Comparison of ENCODE assay signal across 14 cellular contexts in genomic region chr7:27245124-27245797, GRCh38. TPM values are rescaled to one million over a fixed set of nuclear protein-coding genes. Genes with fewer than 3 reads are reported as not detected.
DNase-seq lines count a peak whose midpoint lies in the region; ATAC-seq, FAIRE-seq and TF ChIP-seq lines count a peak whose summit lies in the region.
"Had no signal": no experiment of that assay in that cellular context is flagged by ENCODE, and none has a peak within 500 bp of the region (broad histone marks: within the 10 kb centered on the region; RNA-seq: fewer than 3 reads in every experiment).

No MANE protein-coding gene starts in this region.

- H3K4me1 ChIP-seq in A549 (no peaks in the 10 kb centered on the region), HUES64 (ENCODE audit: insufficient read depth, low read length) (peaks cover 34% of the 10 kb centered on the region), gastroesophageal sphincter (peaks cover 0 to 47% (median 30%) of the 10 kb centered on the region in 3 donors), neural progenitor cell (peaks cover 41% of the 10 kb centered on the region), mesenchymal stem cell (ENCODE audit: control insufficient read depth, insufficient read depth, low read depth, low read length) (peaks cover 21% of the 10 kb centered on the region), thyroid gland (peaks cover 14 to 27% of the 10 kb centered on the region in 2 donors)

- TF ChIP-seq CTCF in A549 (IDR thresholded peaks at IDR 0.05) = no peak
- no peak for TF ChIP-seq CTCF in gastroesophageal sphincter (IDR thresholded peaks at IDR 0.05)
- no peak for TF ChIP-seq CTCF in neural progenitor cell (IDR thresholded peaks at IDR 0.05)
- TF ChIP-seq CTCF in thyroid gland (IDR thresholded peaks at IDR 0.05) = no peak
- no peak for TF ChIP-seq CTCF in omental fat pad (IDR thresholded peaks at IDR 0.05)

- H3K4me3 Mint-ChIP-seq in neural progenitor cell = no peak overlapping the region
- H3K4me3 Mint-ChIP-seq: activated naive CD8-positive, alpha-beta T cell treated with anti-CD3 and anti-CD28 coated beads, Interleukin-2, amount 10 ng/mL, durations not matched to agents 7 days and 5 days; natural killer cell had no signal

- 87% methylated on average over 34 of the region's 37 CpGs for WGBS in A549 (ENCODE audit: missing lambda C conversion rate)
- 4% methylated on average over 33 of the region's 37 CpGs for WGBS in HUES64
- 0% methylated on average over 1 of the region's 37 CpGs; no CpG with 5 or more reads in 1 of the 2 donors for WGBS in gastroesophageal sphincter (ENCODE audit: low coverage in 1 of 2), 2 donors
- WGBS in mesenchymal stem cell = 25% methylated on average over 31 of the region's 37 CpGs
- WGBS in thyroid gland, 2 donors = 10 to 16% methylated on average over 21 to 33 of the region's 37 CpGs

- H4K20me1 ChIP-seq in neural progenitor cell (ENCODE audit: low read depth) = peaks cover 96% of the 10 kb centered on the region

- H2BK12ac ChIP-seq in mesenchymal stem cell (ENCODE audit: low read length in 2 of 2) = no peak overlapping the region

- no peak overlapping the region for H3K23ac ChIP-seq in mesenchymal stem cell (ENCODE audit: low read length in 2 of 2)

- no peak overlapping the region for H3K18ac ChIP-seq in mesenchymal stem cell (ENCODE audit: low read depth in 1 of 2, low read length in 2 of 2)

- no peak overlapping the region for H3K4ac ChIP-seq in mesenchymal stem cell (ENCODE audit: low read depth in 1 of 2, low read length in 2 of 2)

- TF ChIP-seq POLR2A in A549 (IDR thresholded peaks at IDR 0.05; ENCODE audit: low read length) (no peak), gastroesophageal sphincter (IDR thresholded peaks at IDR 0.05) (no peak), thyroid gland (IDR thresholded peaks at IDR 0.05) (no peak)

- H4K8ac ChIP-seq in mesenchymal stem cell (ENCODE audit: low read length) = no peak overlapping the region

- no peak overlapping the region for H3K27ac Mint-ChIP-seq in neural progenitor cell
- H3K27ac Mint-ChIP-seq: natural killer cell had no signal

- no peak overlapping the region for H2BK15ac ChIP-seq in mesenchymal stem cell (ENCODE audit: low read depth, poor library complexity, severe bottlenecking)

- H3K9me3 Mint-ChIP-seq in neural progenitor cell = peaks cover 8% of the 10 kb centered on the region
- H3K9me3 Mint-ChIP-seq: natural killer cell had no signal

- no peak overlapping the region for H2AFZ ChIP-seq in neural progenitor cell (replicated peaks)
- no peak overlapping the region for H2AFZ ChIP-seq in mesenchymal stem cell (ENCODE audit: low read depth, low read length)

- TF ChIP-seq RAD21 in A549 (conservative IDR thresholded peaks at IDR 0.05 in 1 of 2, IDR thresholded peaks at IDR 0.05 in 1 of 2) = no peak

- DNase-seq in A549 (ENCODE audit: low read depth in 1 of 2, low spot score in 1 of 2) (no peak), neural progenitor cell (ENCODE audit: low spot score) (peak; percentile 49), mesenchymal stem cell (no peak), thyroid gland (no peak), omental fat pad (ENCODE audit: low spot score) (no peak)
- no peak for DNase-seq in activated CD4-positive, alpha-beta T cell treated with anti-CD3 and anti-CD28 coated beads, Interleukin-2, amount 50 U/mL, for 1 hour
- DNase-seq: activated naive CD8-positive, alpha-beta T cell treated with anti-CD3 and anti-CD28 coated beads, Interleukin-2, amount 10 ng/mL, durations not matched to agents 7 days and 5 days; DMS79 treated with DMSO at 0.1 percent for 48 hours; natural killer cell; NCI-H2029 had no signal

- intact Hi-C loops in thyroid gland (cut with DNase I) = no loop called here

- peaks cover 89% of the 10 kb centered on the region for H3K27me3 Mint-ChIP-seq in neural progenitor cell (ENCODE audit: insufficient read depth, low read depth)

- H3K9me3 ChIP-seq in A549 (no peaks in the 10 kb centered on the region), HUES64 (ENCODE audit: insufficient read depth, low read depth, low read length) (no peaks in the 10 kb centered on the region), gastroesophageal sphincter (no peaks in the 10 kb centered on the region), neural progenitor cell (ENCODE audit: low read depth) (no peaks in the 10 kb centered on the region), mesenchymal stem cell (ENCODE audit: control insufficient read depth, low read length) (no peaks in the 10 kb centered on the region), thyroid gland (no peaks in the 10 kb centered on the region)

- no peak overlapping the region for H2AK5ac ChIP-seq in mesenchymal stem cell (ENCODE audit: low read length, severe bottlenecking)

- H3K79me1 ChIP-seq in mesenchymal stem cell (replicated peaks; ENCODE audit: low read length, poor library complexity, severe bottlenecking) = no peaks in the 10 kb centered on the region

- H3F3A ChIP-seq in neural progenitor cell (ENCODE audit: low read depth) = peaks cover 23% of the 10 kb centered on the region

- H3K4me3 ChIP-seq in A549 = no peak overlapping the region; the same call in 2 of the 3 replicates
- peak overlapping the region; percentile 23 for H3K4me3 ChIP-seq in HUES64 (ENCODE audit: low read length)
- H3K4me3 ChIP-seq in gastroesophageal sphincter = peak overlapping the region in 1 of 2 donors; percentile 28
- H3K4me3 ChIP-seq in neural progenitor cell = peak overlapping the region; percentile 34
- H3K4me3 ChIP-seq in mesenchymal stem cell (ENCODE audit: insufficient read depth in 1 of 2, low read depth in 1 of 2, low read length in 2 of 2) = peak overlapping the region in 1 of 2 experiments; percentile 57
- H3K4me3 ChIP-seq in thyroid gland (replicated peaks in 1 of 3) = no peak overlapping the region

- no peak overlapping the region for H3K14ac ChIP-seq in mesenchymal stem cell (ENCODE audit: low read length in 2 of 2)

- H3K27me3 ChIP-seq in HUES64 (ENCODE audit: insufficient read depth, low read length) (peaks cover 100% of the 10 kb centered on the region), gastroesophageal sphincter (peaks cover 100% of the 10 kb centered on the region), neural progenitor cell (peaks cover 100% of the 10 kb centered on the region), mesenchymal stem cell (ENCODE audit: control insufficient read depth in 1 of 2, insufficient read depth in 1 of 2, low read length in 2 of 2) (peaks cover 96 to 100% of the 10 kb centered on the region in 2 experiments), thyroid gland (peaks cover 72% of the 10 kb centered on the region)

- no peak overlapping the region for H4K91ac ChIP-seq in mesenchymal stem cell (ENCODE audit: low read length)

- CTCF ChIA-PET in A549 (lab: Yijun Ruan, JAX) = interaction anchor here (0.6 to 4.7 kb wide), 2 partner anchors 10 to 356 kb away, joined by 3 to 18 read pairs; no protein-coding TSS in a partner anchor

- no peak overlapping the region for H2BK5ac ChIP-seq in mesenchymal stem cell (ENCODE audit: low read depth, low read length, poor library complexity, severe bottlenecking)

- no peak for TF ChIP-seq EP300 in A549 (IDR thresholded peaks at IDR 0.05)
- no peak for TF ChIP-seq EP300 in gastroesophageal sphincter (IDR thresholded peaks at IDR 0.05)

- H3K36me3 ChIP-seq in HUES64 (ENCODE audit: insufficient read depth, low read length) (no peaks in the 10 kb centered on the region), gastroesophageal sphincter (no peaks in the 10 kb centered on the region), neural progenitor cell (no peaks in the 10 kb centered on the region), mesenchymal stem cell (ENCODE audit: control insufficient read depth in 1 of 2, insufficient read depth in 2 of 2, low read depth in 1 of 2, low read length in 2 of 2) (no peaks in the 10 kb centered on the region), thyroid gland (no peaks in the 10 kb centered on the region)

- POLR2A ChIA-PET in A549 (lab: Yijun Ruan, JAX) = no interaction called here

- no peaks in the 10 kb centered on the region for H3K79me2 ChIP-seq in neural progenitor cell (ENCODE audit: low read depth)

- H3K9ac ChIP-seq in HUES64 (ENCODE audit: low read depth, low read length) = no peak overlapping the region
- H3K9ac ChIP-seq in neural progenitor cell = no peak overlapping the region
- no peak overlapping the region for H3K9ac ChIP-seq in mesenchymal stem cell (ENCODE audit: low read length)

- ATAC-seq in A549 (peak in 1 of 2 experiments; percentile 21; a peak in 3 of 6 replicates), gastroesophageal sphincter (peak; percentile 8), omental fat pad (ENCODE audit: low FRiP score) (no peak)

- 0 out of 6 replicates have a peak overlapping the region, but pooled peaks of 1 of the 2 experiments have one; percentile 42 for H3K27ac ChIP-seq in A549
- no peak overlapping the region for H3K27ac ChIP-seq in HUES64 (ENCODE audit: low read depth, low read length)
- no peak overlapping the region for H3K27ac ChIP-seq in gastroesophageal sphincter
- H3K27ac ChIP-seq in neural progenitor cell = no peak overlapping the region
- H3K27ac ChIP-seq in mesenchymal stem cell (ENCODE audit: low read length, poor library complexity, severe bottlenecking) = no peak overlapping the region
- no peak overlapping the region for H3K27ac ChIP-seq in thyroid gland

- H3K4me2 ChIP-seq in A549 = peak overlapping the region; percentile 61
- H3K4me2 ChIP-seq in neural progenitor cell = peak overlapping the region; percentile 74
- no peak overlapping the region for H3K4me2 ChIP-seq in mesenchymal stem cell (ENCODE audit: low read length, poor library complexity, severe bottlenecking)

- peaks cover 29% of the 10 kb centered on the region for H3K4me1 Mint-ChIP-seq in neural progenitor cell

- no peak overlapping the region for H2BK120ac ChIP-seq in mesenchymal stem cell (ENCODE audit: low read depth, low read length)

- FAIRE-seq in A549 (lab: Jason Lieb, UNC) = no peak
- FAIRE-seq: colon, islet of Langerhans had no signal

- peaks cover 1% of the 10 kb centered on the region for H3K36me3 Mint-ChIP-seq in neural progenitor cell
- H3K36me3 Mint-ChIP-seq: activated naive CD8-positive, alpha-beta T cell treated with anti-CD3 and anti-CD28 coated beads, Interleukin-2, amount 10 ng/mL, durations not matched to agents 7 days and 5 days; natural killer cell had no signal

RNA-seq across cellular contexts. Expression of gene EVX1, which starts 2.7 kb away (rescaled TPM):
- polyA plus RNA-seq in A549 (2011; rRNA removed) (0.05 and 0.07 TPM in 2 replicates), A549 (2017; fragmentation: RNase III; extraction: RNeasy Plus Mini Kit Qiagen cat#74134 plus additional on column Dnase treatment) (0.08 to 0.09 TPM in 2 of 3 replicates, not detected in the other)
- polyA plus RNA-seq in A549 (2012; cell fraction: cytosol; rRNA removed) = 0.03 and 0.05 TPM in 2 replicates
- polyA plus RNA-seq in A549 (2012; cell fraction: nucleus; rRNA removed) = 0.26 and 0.30 TPM in 2 replicates
- polyA minus RNA-seq in A549 (2011; rRNA and poly(A)+ RNA removed) = 0.17 TPM in 1 of 2 replicates, not detected in the other
- polyA plus RNA-seq in HUES64 (2013, experiment 1 of 2) = 3.3 TPM
- 3.9 TPM for polyA plus RNA-seq in HUES64 (2013, experiment 2 of 2)
- total RNA-seq in gastroesophageal sphincter (not detected), neural progenitor cell (ENCODE audit: low replicate concordance) (not detected in 2 replicates), thyroid gland (not detected), omental fat pad (not detected)
- not detected for polyA plus RNA-seq in mesenchymal stem cell (2013, experiment 1 of 2)
- polyA plus RNA-seq in mesenchymal stem cell (2013, experiment 2 of 2) = not detected
- total RNA-seq: activated naive CD8-positive, alpha-beta T cell treated with anti-CD3 and anti-CD28 coated beads, Interleukin-2, amount 10 ng/mL, durations not matched to agents 7 days and 5 days; natural killer cell had no signal

RNA-seq across cellular contexts. Expression of gene HOXA13, which starts 45.4 kb away (rescaled TPM):
- polyA plus RNA-seq in A549 (2011; rRNA removed) = 2.2 TPM in 2 replicates
- 0.74 and 0.88 TPM in 2 replicates for polyA plus RNA-seq in A549 (2012; cell fraction: cytosol; rRNA removed)
- polyA plus RNA-seq in A549 (2012; cell fraction: nucleus; rRNA removed) = 0.37 and 0.42 TPM in 2 replicates
- 2.3 to 2.7 TPM (median 2.4 TPM) in 3 replicates for polyA plus RNA-seq in A549 (2017; fragmentation: RNase III; extraction: RNeasy Plus Mini Kit Qiagen cat#74134 plus additional on column Dnase treatment)
- 0.83 and 1.1 TPM in 2 replicates for polyA minus RNA-seq in A549 (2011; rRNA and poly(A)+ RNA removed)
- polyA plus RNA-seq in HUES64 (2013, experiment 1 of 2) = 0.05 TPM
- polyA plus RNA-seq in HUES64 (2013, experiment 2 of 2) = 0.06 TPM
- under 1 TPM in 1 of 4 donors, not detected in 3; 0.12 TPM for total RNA-seq in gastroesophageal sphincter
- not detected in 2 replicates for total RNA-seq in neural progenitor cell (ENCODE audit: low replicate concordance)
- polyA plus RNA-seq in mesenchymal stem cell (2013, experiment 1 of 2) = not detected
- polyA plus RNA-seq in mesenchymal stem cell (2013, experiment 2 of 2) = not detected
- not detected for total RNA-seq in thyroid gland
- not detected for total RNA-seq in omental fat pad
- total RNA-seq: activated naive CD8-positive, alpha-beta T cell treated with anti-CD3 and anti-CD28 coated beads, Interleukin-2, amount 10 ng/mL, durations not matched to agents 7 days and 5 days; natural killer cell had no signal

Comparison
In these comparisons a context has a peak if more than half of its experiments do, and no peak if none do; other contexts are left out.
1. H3K4me3 ChIP-seq: peak in HUES64 (single experiment) and neural progenitor cell (single experiment); none in A549 (single experiment) and thyroid gland (0 of 3).